Comparison of ENCODE assay signal across 1 cellular context in the genomic region with DNA sequence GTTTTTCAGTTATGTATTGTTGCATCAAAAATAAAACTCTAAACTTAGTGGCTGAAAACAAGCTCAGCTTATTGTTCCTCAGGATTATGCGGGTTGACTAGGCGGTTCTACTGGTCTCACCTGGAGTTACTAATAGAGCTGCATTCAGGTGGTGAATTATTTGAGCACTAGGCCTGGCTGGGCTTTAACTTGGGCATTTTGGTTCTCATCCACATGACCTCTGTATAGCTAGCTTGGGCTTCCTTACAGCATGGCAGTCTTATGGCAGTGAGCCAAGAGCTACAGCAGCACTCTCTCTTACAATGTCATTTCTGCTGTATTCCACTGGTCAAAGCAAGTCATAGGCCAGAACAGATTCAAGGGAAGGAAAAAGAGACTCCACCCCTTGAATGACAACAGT.
TF ChIP-seq lines count a peak whose summit lies in the region.

No MANE protein-coding gene starts in this region.

TF ChIP-seq in GM23338, 12 proteins besides CTCF, POLR2A, EP300 and RAD21:
- TF ChIP-seq, protein P1, sequence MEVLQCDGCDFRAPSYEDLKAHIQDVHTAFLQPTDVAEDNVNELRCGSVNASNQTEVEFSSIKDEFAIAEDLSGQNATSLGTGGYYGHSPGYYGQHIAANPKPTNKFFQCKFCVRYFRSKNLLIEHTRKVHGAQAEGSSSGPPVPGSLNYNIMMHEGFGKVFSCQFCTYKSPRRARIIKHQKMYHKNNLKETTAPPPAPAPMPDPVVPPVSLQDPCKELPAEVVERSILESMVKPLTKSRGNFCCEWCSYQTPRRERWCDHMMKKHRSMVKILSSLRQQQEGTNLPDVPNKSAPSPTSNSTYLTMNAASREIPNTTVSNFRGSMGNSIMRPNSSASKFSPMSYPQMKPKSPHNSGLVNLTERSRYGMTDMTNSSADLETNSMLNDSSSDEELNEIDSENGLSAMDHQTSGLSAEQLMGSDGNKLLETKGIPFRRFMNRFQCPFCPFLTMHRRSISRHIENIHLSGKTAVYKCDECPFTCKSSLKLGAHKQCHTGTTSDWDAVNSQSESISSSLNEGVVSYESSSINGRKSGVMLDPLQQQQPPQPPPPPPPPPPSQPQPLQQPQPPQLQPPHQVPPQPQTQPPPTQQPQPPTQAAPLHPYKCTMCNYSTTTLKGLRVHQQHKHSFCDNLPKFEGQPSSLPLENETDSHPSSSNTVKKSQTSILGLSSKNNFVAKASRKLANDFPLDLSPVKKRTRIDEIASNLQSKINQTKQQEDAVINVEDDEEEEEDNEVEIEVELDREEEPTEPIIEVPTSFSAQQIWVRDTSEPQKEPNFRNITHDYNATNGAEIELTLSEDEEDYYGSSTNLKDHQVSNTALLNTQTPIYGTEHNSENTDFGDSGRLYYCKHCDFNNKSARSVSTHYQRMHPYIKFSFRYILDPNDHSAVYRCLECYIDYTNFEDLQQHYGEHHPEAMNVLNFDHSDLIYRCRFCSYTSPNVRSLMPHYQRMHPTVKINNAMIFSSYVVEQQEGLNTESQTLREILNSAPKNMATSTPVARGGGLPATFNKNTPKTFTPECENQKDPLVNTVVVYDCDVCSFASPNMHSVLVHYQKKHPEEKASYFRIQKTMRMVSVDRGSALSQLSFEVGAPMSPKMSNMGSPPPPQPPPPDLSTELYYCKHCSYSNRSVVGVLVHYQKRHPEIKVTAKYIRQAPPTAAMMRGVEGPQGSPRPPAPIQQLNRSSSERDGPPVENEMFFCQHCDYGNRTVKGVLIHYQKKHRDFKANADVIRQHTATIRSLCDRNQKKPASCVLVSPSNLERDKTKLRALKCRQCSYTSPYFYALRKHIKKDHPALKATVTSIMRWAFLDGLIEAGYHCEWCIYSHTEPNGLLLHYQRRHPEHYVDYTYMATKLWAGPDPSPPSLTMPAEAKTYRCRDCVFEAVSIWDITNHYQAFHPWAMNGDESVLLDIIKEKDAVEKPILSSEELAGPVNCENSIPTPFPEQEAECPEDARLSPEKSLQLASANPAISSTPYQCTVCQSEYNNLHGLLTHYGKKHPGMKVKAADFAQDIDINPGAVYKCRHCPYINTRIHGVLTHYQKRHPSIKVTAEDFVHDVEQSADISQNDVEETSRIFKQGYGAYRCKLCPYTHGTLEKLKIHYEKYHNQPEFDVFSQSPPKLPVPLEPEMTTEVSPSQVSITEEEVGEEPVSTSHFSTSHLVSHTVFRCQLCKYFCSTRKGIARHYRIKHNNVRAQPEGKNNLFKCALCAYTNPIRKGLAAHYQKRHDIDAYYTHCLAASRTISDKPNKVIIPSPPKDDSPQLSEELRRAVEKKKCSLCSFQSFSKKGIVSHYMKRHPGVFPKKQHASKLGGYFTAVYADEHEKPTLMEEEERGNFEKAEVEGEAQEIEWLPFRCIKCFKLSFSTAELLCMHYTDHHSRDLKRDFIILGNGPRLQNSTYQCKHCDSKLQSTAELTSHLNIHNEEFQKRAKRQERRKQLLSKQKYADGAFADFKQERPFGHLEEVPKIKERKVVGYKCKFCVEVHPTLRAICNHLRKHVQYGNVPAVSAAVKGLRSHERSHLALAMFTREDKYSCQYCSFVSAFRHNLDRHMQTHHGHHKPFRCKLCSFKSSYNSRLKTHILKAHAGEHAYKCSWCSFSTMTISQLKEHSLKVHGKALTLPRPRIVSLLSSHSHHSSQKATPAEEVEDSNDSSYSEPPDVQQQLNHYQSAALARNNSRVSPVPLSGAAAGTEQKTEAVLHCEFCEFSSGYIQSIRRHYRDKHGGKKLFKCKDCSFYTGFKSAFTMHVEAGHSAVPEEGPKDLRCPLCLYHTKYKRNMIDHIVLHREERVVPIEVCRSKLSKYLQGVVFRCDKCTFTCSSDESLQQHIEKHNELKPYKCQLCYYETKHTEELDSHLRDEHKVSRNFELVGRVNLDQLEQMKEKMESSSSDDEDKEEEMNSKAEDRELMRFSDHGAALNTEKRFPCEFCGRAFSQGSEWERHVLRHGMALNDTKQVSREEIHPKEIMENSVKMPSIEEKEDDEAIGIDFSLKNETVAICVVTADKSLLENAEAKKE (CRISPR knock-in tag; IDR thresholded peaks at IDR 0.05): no peak
- TF ChIP-seq POLR2AphosphoS5 (IDR thresholded peaks at IDR 0.05; ENCODE audit: low read depth) (no peak), EZH2phosphoT487 (IDR thresholded peaks at IDR 0.05; ENCODE audit: unreplicated experiment) (no peak), JUNB (IDR thresholded peaks at IDR 0.05; ENCODE audit: unreplicated experiment) (no peak), NANOG (IDR thresholded peaks at IDR 0.05; ENCODE audit: borderline replicate concordance) (no peak), EZH2 (IDR thresholded peaks at IDR 0.05; ENCODE audit: low read depth, unreplicated experiment) (no peak), STAT1 (IDR thresholded peaks at IDR 0.05; ENCODE audit: unreplicated experiment) (no peak), ZNF114 (CRISPR knock-in tag; IDR thresholded peaks at IDR 0.05) (no peak), ZNF331 (CRISPR knock-in tag; IDR thresholded peaks at IDR 0.05; ENCODE audit: low read depth) (no peak), CREB1 (CRISPR knock-in tag; IDR thresholded peaks at IDR 0.05; ENCODE audit: low read depth) (no peak)
- TF ChIP-seq, protein P2, sequence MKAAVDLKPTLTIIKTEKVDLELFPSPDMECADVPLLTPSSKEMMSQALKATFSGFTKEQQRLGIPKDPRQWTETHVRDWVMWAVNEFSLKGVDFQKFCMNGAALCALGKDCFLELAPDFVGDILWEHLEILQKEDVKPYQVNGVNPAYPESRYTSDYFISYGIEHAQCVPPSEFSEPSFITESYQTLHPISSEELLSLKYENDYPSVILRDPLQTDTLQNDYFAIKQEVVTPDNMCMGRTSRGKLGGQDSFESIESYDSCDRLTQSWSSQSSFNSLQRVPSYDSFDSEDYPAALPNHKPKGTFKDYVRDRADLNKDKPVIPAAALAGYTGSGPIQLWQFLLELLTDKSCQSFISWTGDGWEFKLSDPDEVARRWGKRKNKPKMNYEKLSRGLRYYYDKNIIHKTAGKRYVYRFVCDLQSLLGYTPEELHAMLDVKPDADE (IDR thresholded peaks at IDR 0.05): no peak
- TF ChIP-seq, protein P3, sequence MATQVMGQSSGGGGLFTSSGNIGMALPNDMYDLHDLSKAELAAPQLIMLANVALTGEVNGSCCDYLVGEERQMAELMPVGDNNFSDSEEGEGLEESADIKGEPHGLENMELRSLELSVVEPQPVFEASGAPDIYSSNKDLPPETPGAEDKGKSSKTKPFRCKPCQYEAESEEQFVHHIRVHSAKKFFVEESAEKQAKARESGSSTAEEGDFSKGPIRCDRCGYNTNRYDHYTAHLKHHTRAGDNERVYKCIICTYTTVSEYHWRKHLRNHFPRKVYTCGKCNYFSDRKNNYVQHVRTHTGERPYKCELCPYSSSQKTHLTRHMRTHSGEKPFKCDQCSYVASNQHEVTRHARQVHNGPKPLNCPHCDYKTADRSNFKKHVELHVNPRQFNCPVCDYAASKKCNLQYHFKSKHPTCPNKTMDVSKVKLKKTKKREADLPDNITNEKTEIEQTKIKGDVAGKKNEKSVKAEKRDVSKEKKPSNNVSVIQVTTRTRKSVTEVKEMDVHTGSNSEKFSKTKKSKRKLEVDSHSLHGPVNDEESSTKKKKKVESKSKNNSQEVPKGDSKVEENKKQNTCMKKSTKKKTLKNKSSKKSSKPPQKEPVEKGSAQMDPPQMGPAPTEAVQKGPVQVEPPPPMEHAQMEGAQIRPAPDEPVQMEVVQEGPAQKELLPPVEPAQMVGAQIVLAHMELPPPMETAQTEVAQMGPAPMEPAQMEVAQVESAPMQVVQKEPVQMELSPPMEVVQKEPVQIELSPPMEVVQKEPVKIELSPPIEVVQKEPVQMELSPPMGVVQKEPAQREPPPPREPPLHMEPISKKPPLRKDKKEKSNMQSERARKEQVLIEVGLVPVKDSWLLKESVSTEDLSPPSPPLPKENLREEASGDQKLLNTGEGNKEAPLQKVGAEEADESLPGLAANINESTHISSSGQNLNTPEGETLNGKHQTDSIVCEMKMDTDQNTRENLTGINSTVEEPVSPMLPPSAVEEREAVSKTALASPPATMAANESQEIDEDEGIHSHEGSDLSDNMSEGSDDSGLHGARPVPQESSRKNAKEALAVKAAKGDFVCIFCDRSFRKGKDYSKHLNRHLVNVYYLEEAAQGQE (IDR thresholded peaks at IDR 0.05; ENCODE audit: unreplicated experiment): no peak
